30 cellular contexts compared by ENCODE assay signal in the genomic region with DNA sequence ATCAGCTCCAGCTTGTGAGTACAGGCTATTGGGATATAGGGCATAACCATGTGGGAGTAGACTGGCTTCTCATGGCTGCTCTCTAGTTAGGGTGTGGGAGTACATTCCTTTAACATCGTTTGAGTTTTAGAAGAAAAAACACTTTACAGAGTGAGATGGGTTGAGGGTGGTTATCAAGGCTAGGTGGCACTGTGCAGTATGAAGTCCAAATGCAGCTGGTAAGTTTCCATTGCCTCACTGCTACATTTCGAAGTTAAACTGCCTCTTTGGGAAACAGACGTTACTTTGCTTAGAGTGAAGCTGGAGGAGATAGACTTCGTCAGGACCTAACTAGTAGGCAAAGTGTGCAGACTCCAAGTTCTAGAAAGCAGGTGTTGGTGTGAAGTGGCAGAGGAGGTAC.
"Had no signal": no experiment of that assay in that cellular context is flagged by ENCODE, and none has a peak within 500 bp of the region (broad histone marks: within the 10 kb centered on the region; RNA-seq: fewer than 3 reads in every experiment).

No MANE protein-coding gene starts in this region.

- H3K4me1 ChIP-seq: esophagus squamous epithelium, gastroesophageal sphincter, lower lobe of right lung, spleen, tibial artery had no signal

- H3K27me3 ChIP-seq: brain microvascular endothelial cell, dorsolateral prefrontal cortex, esophagus squamous epithelium, gastroesophageal sphincter had no signal

- H3K36me3 Mint-ChIP-seq: activated CD8-positive, alpha-beta memory T cell treated with anti-CD3 and anti-CD28 coated beads, Interleukin-2, amount 10 ng/mL, durations not matched to agents 7 days and 5 days; naive B cell had no signal

- H3K27me3 Mint-ChIP-seq: activated CD4-positive, alpha-beta T cell treated with anti-CD3 and anti-CD28 coated beads, Interleukin-2, amount 10 ng/mL, durations not matched to agents 7 days and 5 days; activated CD8-positive, alpha-beta memory T cell treated with anti-CD3 and anti-CD28 coated beads, Interleukin-2, amount 10 ng/mL, durations not matched to agents 7 days and 5 days had no signal

- H3K36me3 ChIP-seq: brain microvascular endothelial cell, esophagus squamous epithelium, gastroesophageal sphincter, lower lobe of right lung, spleen, tibial artery, WERI-Rb-1 had no signal

- H3K9me3 ChIP-seq: esophagus squamous epithelium, gastroesophageal sphincter, lower lobe of right lung, tibial artery had no signal

- DNase-seq: activated CD4-positive, alpha-beta T cell treated with anti-CD3 and anti-CD28 coated beads, Interleukin-2, amount 10 ng/mL, durations not matched to agents 7 days and 5 days; activated CD4-positive, CD25-positive, alpha-beta regulatory T cell treated with anti-CD3 and anti-CD28 coated beads, Interleukin-2, amount 50 U/mL, for 72 hours; activated CD8-positive, alpha-beta memory T cell treated with anti-CD3 and anti-CD28 coated beads, Interleukin-2, amount 10 ng/mL, durations not matched to agents 7 days and 5 days; activated CD8-positive, alpha-beta T cell treated with anti-CD3 and anti-CD28 coated beads for 36 hours; activated effector memory CD4-positive, alpha-beta T cell treated with anti-CD3 and anti-CD28 coated beads, Interleukin-2, amount 50 U/mL, for 16 hours; activated naive CD4-positive, alpha-beta T cell treated with anti-CD3 and anti-CD28 coated beads, Interleukin-2, amount 50 U/mL, for 16 hours; activated T-cell treated with anti-CD3 and anti-CD28 coated beads for 4 hours; aorta; brain microvascular endothelial cell; caudate nucleus; dorsolateral prefrontal cortex; effector memory CD8-positive, alpha-beta T cell; esophagus squamous epithelium; head of caudate nucleus; left colon; lower lobe of right lung; mesendoderm; naive B cell; nucleus accumbens; retina; spleen; stimulated activated CD4-positive, alpha-beta T cell treated with anti-CD3 and anti-CD28 coated beads, Interleukin-4, amount 100 ng/mL, for 24 hours; substantia nigra; T-helper 1 cell; tibial artery; WERI-Rb-1 had no signal

- FAIRE-seq: islet of Langerhans, TTC549 had no signal

- H3K27ac Mint-ChIP-seq: activated CD4-positive, alpha-beta T cell treated with anti-CD3 and anti-CD28 coated beads, Interleukin-2, amount 10 ng/mL, durations not matched to agents 7 days and 5 days; activated CD8-positive, alpha-beta memory T cell treated with anti-CD3 and anti-CD28 coated beads, Interleukin-2, amount 10 ng/mL, durations not matched to agents 7 days and 5 days; activated CD8-positive, alpha-beta T cell treated with anti-CD3 and anti-CD28 coated beads for 36 hours; effector memory CD8-positive, alpha-beta T cell; naive B cell; stimulated activated naive CD8-positive, alpha-beta T cell treated with anti-CD3 and anti-CD28 coated beads, Interleukin-15, Interleukin-2, amounts not matched to agents 100 ng/mL and 50 ng/mL, for 24 hours had no signal

- H3K27ac ChIP-seq: brain microvascular endothelial cell, dorsolateral prefrontal cortex, esophagus squamous epithelium, gastroesophageal sphincter, lower lobe of right lung, spleen, tibial artery, WERI-Rb-1 had no signal

- H3K9me3 Mint-ChIP-seq: activated CD4-positive, alpha-beta T cell treated with anti-CD3 and anti-CD28 coated beads, Interleukin-2, amount 10 ng/mL, durations not matched to agents 7 days and 5 days; activated CD8-positive, alpha-beta T cell treated with anti-CD3 and anti-CD28 coated beads for 36 hours; effector memory CD8-positive, alpha-beta T cell; stimulated activated naive CD8-positive, alpha-beta T cell treated with anti-CD3 and anti-CD28 coated beads, Interleukin-15, Interleukin-2, amounts not matched to agents 100 ng/mL and 50 ng/mL, for 24 hours had no signal

- H3K4me3 Mint-ChIP-seq: activated CD4-positive, alpha-beta T cell treated with anti-CD3 and anti-CD28 coated beads, Interleukin-2, amount 10 ng/mL, durations not matched to agents 7 days and 5 days; activated CD8-positive, alpha-beta memory T cell treated with anti-CD3 and anti-CD28 coated beads, Interleukin-2, amount 10 ng/mL, durations not matched to agents 7 days and 5 days; activated CD8-positive, alpha-beta T cell treated with anti-CD3 and anti-CD28 coated beads for 36 hours; effector memory CD8-positive, alpha-beta T cell; naive B cell; stimulated activated naive CD8-positive, alpha-beta T cell treated with anti-CD3 and anti-CD28 coated beads, Interleukin-15, Interleukin-2, amounts not matched to agents 100 ng/mL and 50 ng/mL, for 24 hours had no signal

- H3K4me1 Mint-ChIP-seq: activated CD4-positive, alpha-beta T cell treated with anti-CD3 and anti-CD28 coated beads, Interleukin-2, amount 10 ng/mL, durations not matched to agents 7 days and 5 days; activated CD8-positive, alpha-beta memory T cell treated with anti-CD3 and anti-CD28 coated beads, Interleukin-2, amount 10 ng/mL, durations not matched to agents 7 days and 5 days; naive B cell had no signal

- ATAC-seq: activated CD8-positive, alpha-beta memory T cell treated with anti-CD3 and anti-CD28 coated beads, Interleukin-2, amount 10 ng/mL, durations not matched to agents 7 days and 5 days; activated CD8-positive, alpha-beta T cell treated with anti-CD3 and anti-CD28 coated beads for 36 hours; effector memory CD8-positive, alpha-beta T cell; gastroesophageal sphincter; left colon; lower lobe of right lung had no signal

- H3K4me3 ChIP-seq: dorsolateral prefrontal cortex, esophagus squamous epithelium, gastroesophageal sphincter, lower lobe of right lung, spleen, tibial artery had no signal
